ENCODE assay signal across 9 cellular contexts in genomic region chr21:41684381-41685245, GRCh38.
DNase-seq lines count a peak whose midpoint lies in the region; ATAC-seq, FAIRE-seq and TF ChIP-seq lines count a peak whose summit lies in the region.
"Had no signal": no experiment of that assay in that cellular context is flagged by ENCODE, and none has a peak within 500 bp of the region (broad histone marks: within the 10 kb centered on the region; RNA-seq: fewer than 3 reads in every experiment).

No MANE protein-coding gene starts in this region.

- no peak overlapping the region for H2AFZ ChIP-seq in HepG2 (ENCODE audit: low read length)

- H3K27me3 ChIP-seq in HepG2 (ENCODE audit: control insufficient read depth in 1 of 2, insufficient read depth in 2 of 2, low read length in 2 of 2) = peaks cover 4 to 32% of the 10 kb centered on the region in 2 experiments; a peak in 3 of 5 replicates
- H3K27me3 ChIP-seq in naive thymus-derived CD4-positive, alpha-beta T cell (ENCODE audit: control insufficient read depth in 2 of 2, insufficient read depth in 2 of 2, low read length in 2 of 2) = no peaks in the 10 kb centered on the region

- H3K4me3 ChIP-seq in HepG2 (replicated peaks in 1 of 3; ENCODE audit: insufficient read depth in 1 of 3, low read depth in 2 of 3, low read length in 3 of 3) = peak overlapping the region in 2 of 3 experiments; percentile 18 to 24; a peak in 2 of 6 replicates
- no peak overlapping the region for H3K4me3 ChIP-seq in naive thymus-derived CD4-positive, alpha-beta T cell (ENCODE audit: low read length)

- DNase-seq in HT1080 (ENCODE audit: low read depth) (peak; percentile 43), MCF 10A (ENCODE audit: unreplicated experiment) (peak; percentile 72), HepG2 (ENCODE audit: low spot score) (peak; percentile 24), ureter (ENCODE audit: low spot score) (peak; percentile 69), NCI-H1105 (lab: John Stamatoyannopoulos, UW) (no peak), germinal center (ENCODE audit: low spot score) (no peak)
- no peak for DNase-seq in naive thymus-derived CD4-positive, alpha-beta T cell
- DNase-seq: NCI-H2081 had no signal

- no peaks in the 10 kb centered on the region for H3K79me2 ChIP-seq in HepG2 (ENCODE audit: insufficient read depth, low read length)

- peak overlapping the region; percentile 57 for H3K4me3 Mint-ChIP-seq in MCF 10A (ENCODE audit: unreplicated experiment)
- H3K4me3 Mint-ChIP-seq in naive thymus-derived CD4-positive, alpha-beta T cell = no peak overlapping the region
- H3K4me3 Mint-ChIP-seq: activated T-helper 1 cell treated with anti-CD3 and anti-CD28 coated beads, Interleukin-12 subunit alpha, Interleukin-12 subunit beta, Interleukin-2, Interleukin-4 antibody, amounts not matched to agents 30 ng/mL and 10 ng/mL and 1 ng/mL, durations not matched to agents 14 hours and 24 hours and 36 hours had no signal

- no peak for TF ChIP-seq POLR2A in HepG2 (IDR thresholded peaks at IDR 0.05; ENCODE audit: insufficient read depth in 1 of 2, low read depth in 2 of 2, low read length in 2 of 2)

- in situ Hi-C loops in HepG2 (cut with HindIII; ENCODE audit: extremely low pct_ligation_motif_present, low pct_unique_long_range_greater_than_20kb) = no loop called here

- no peaks in the 10 kb centered on the region for H3K9me3 Mint-ChIP-seq in MCF 10A (ENCODE audit: unreplicated experiment)
- peaks cover 0 to 2% (median 0%) of the 10 kb centered on the region in 11 donors for H3K9me3 Mint-ChIP-seq in naive thymus-derived CD4-positive, alpha-beta T cell
- H3K9me3 Mint-ChIP-seq: activated T-helper 1 cell treated with anti-CD3 and anti-CD28 coated beads, Interleukin-12 subunit alpha, Interleukin-12 subunit beta, Interleukin-2, Interleukin-4 antibody, amounts not matched to agents 30 ng/mL and 10 ng/mL and 1 ng/mL, durations not matched to agents 14 hours and 24 hours and 36 hours had no signal

- POLR2A ChIA-PET in MCF 10A (lab: Yijun Ruan, JAX) (interaction anchor here (0.7 to 3.8 kb wide), 23 partner anchors 11 to 719 kb away, joined by 3 to 54 read pairs (median 7); partner anchors contain the start of gene RIPK4), HepG2 (lab: Yijun Ruan, JAX) (interaction anchor here (1.2 to 5.1 kb wide), 7 partner anchors 9 to 84 kb away, joined by 3 to 55 read pairs (median 6); no protein-coding TSS in a partner anchor)
- POLR2A ChIA-PET in naive thymus-derived CD4-positive, alpha-beta T cell (lab: Charles Lee) = no interaction called here

- peak; percentile 7; the same call in 1 of the 3 replicates for ATAC-seq in HepG2
- ATAC-seq in naive thymus-derived CD4-positive, alpha-beta T cell = no peak

- no peaks in the 10 kb centered on the region for H3K27me3 Mint-ChIP-seq in MCF 10A (ENCODE audit: insufficient read depth, unreplicated experiment)
- peaks cover 2 to 22% (median 12%) of the 10 kb centered on the region in 5 donors for H3K27me3 Mint-ChIP-seq in naive thymus-derived CD4-positive, alpha-beta T cell

- no peak for TF ChIP-seq RAD21 in HepG2 (CRISPR knock-in tag; IDR thresholded peaks at IDR 0.05)

- H3K36me3 ChIP-seq in HepG2 (replicated peaks in 1 of 2; ENCODE audit: control insufficient read depth in 1 of 2, insufficient read depth in 2 of 2, low read length in 2 of 2) = no peaks in the 10 kb centered on the region
- no peaks in the 10 kb centered on the region for H3K36me3 ChIP-seq in naive thymus-derived CD4-positive, alpha-beta T cell (ENCODE audit: control insufficient read depth in 2 of 3, insufficient read depth in 3 of 3, low read length in 3 of 3)

- peaks cover 44% of the 10 kb centered on the region for H3K4me1 Mint-ChIP-seq in MCF 10A (ENCODE audit: insufficient read depth, unreplicated experiment)
- peaks cover 0 to 2% (median 0%) of the 10 kb centered on the region in 7 donors for H3K4me1 Mint-ChIP-seq in naive thymus-derived CD4-positive, alpha-beta T cell

- peak overlapping the region; percentile 86 for H3K27ac Mint-ChIP-seq in MCF 10A (ENCODE audit: low read depth, unreplicated experiment)
- H3K27ac Mint-ChIP-seq in naive thymus-derived CD4-positive, alpha-beta T cell = no peak overlapping the region
- H3K27ac Mint-ChIP-seq: activated T-helper 1 cell treated with anti-CD3 and anti-CD28 coated beads, Interleukin-12 subunit alpha, Interleukin-12 subunit beta, Interleukin-2, Interleukin-4 antibody, amounts not matched to agents 30 ng/mL and 10 ng/mL and 1 ng/mL, durations not matched to agents 14 hours and 24 hours and 36 hours had no signal

- intact Hi-C loops in MCF 10A (cut with micrococcal nuclease) = loop anchor here (2.0 kb wide), 2 partner anchors 42 to 76 kb away; no protein-coding TSS in a partner anchor
- intact Hi-C loops in HepG2 (cut with micrococcal nuclease; ENCODE audit: unreplicated experiment) = no loop called here
- intact Hi-C loops in naive thymus-derived CD4-positive, alpha-beta T cell (cut with micrococcal nuclease) = no loop called here

- TF ChIP-seq CTCF in MCF 10A (IDR thresholded peaks at IDR 0.05; ENCODE audit: unreplicated experiment) = no peak
- no peak for TF ChIP-seq CTCF in HepG2 (CRISPR knock-in tag; IDR thresholded peaks at IDR 0.05)

- H3K4me2 ChIP-seq in HepG2 (ENCODE audit: low read depth, low read length) = peak overlapping the region; percentile 65

- BruUV-seq in MCF 10A (replicated peaks; lab: Mats Ljungman, UMichigan) (no TSS peak), HepG2 (replicated peaks; lab: Mats Ljungman, UMichigan) (no TSS peak)

- 29% methylated on average over 26 of the region's 26 CpGs for WGBS in HepG2 (ENCODE audit: low lambda C conversion rate)

- no peaks in the 10 kb centered on the region for H3K9me3 ChIP-seq in HepG2 (ENCODE audit: low read length)
- H3K9me3 ChIP-seq in naive thymus-derived CD4-positive, alpha-beta T cell (ENCODE audit: control insufficient read depth in 2 of 3, low read length in 3 of 3) = no peaks in the 10 kb centered on the region

- TF ChIP-seq EP300 in HepG2 (IDR thresholded peaks at IDR 0.05; ENCODE audit: low read depth in 2 of 2, low read length in 2 of 2) (no peak), HepG2 (CRISPR knock-in tag; IDR thresholded peaks at IDR 0.05; ENCODE audit: borderline replicate concordance) (no peak)

- no peak overlapping the region for H3K27ac ChIP-seq in HepG2 (ENCODE audit: extremely low read length, insufficient read depth, low read length)
- no peak overlapping the region for H3K27ac ChIP-seq in naive thymus-derived CD4-positive, alpha-beta T cell (ENCODE audit: low read depth, low read length)

- no peaks in the 10 kb centered on the region for H4K20me1 ChIP-seq in HepG2 (ENCODE audit: insufficient read depth, low read length)

- FAIRE-seq in HepG2 (lab: Jason Lieb, UNC) = peak; percentile 47

- H3K36me3 Mint-ChIP-seq in MCF 10A (ENCODE audit: insufficient read depth, unreplicated experiment) = no peaks in the 10 kb centered on the region
- H3K36me3 Mint-ChIP-seq in naive thymus-derived CD4-positive, alpha-beta T cell = no peaks in the 10 kb centered on the region

- peaks cover 79% of the 10 kb centered on the region for H3K4me1 ChIP-seq in HepG2 (ENCODE audit: insufficient read depth, low read length)
- H3K4me1 ChIP-seq in naive thymus-derived CD4-positive, alpha-beta T cell (ENCODE audit: control insufficient read depth in 2 of 2, insufficient read depth in 2 of 2, low read length in 2 of 2) = no peaks in the 10 kb centered on the region

- H3K9ac ChIP-seq in HepG2 (ENCODE audit: insufficient read depth, low read depth, low read length) = no peak overlapping the region

- CTCF ChIA-PET in MCF 10A (lab: Yijun Ruan, JAX) (interaction anchor here (0.6 to 2.7 kb wide), 7 partner anchors 24 to 94 kb away, joined by 3 to 9 read pairs (median 5); no protein-coding TSS in a partner anchor), HepG2 (lab: Yijun Ruan, JAX; ENCODE audit: low intra/inter-chr PET ratio, low total read pairs) (no interaction called here)
- CTCF ChIA-PET in naive thymus-derived CD4-positive, alpha-beta T cell (lab: Charles Lee) = no interaction called here

TF ChIP-seq in HepG2, 621 proteins besides CTCF, POLR2A, EP300 and RAD21:
- TF ChIP-seq FOSL2 (CRISPR knock-in tag; IDR thresholded peaks at IDR 0.05) (peak; percentile 35; the same call in 1 of the 2 replicates), ZNF263 (CRISPR knock-in tag; IDR thresholded peaks at IDR 0.05) (peak; percentile 98), ATAD3A (CRISPR knock-in tag; IDR thresholded peaks at IDR 0.05) (no peak)

Comparison
In these comparisons a context has a peak if more than half of its experiments do, and no peak if none do; other contexts are left out.
1. DNase-seq: peak in HT1080 (single experiment), MCF 10A (single experiment), HepG2 (single experiment) and ureter (single experiment); none in NCI-H1105 (single experiment), naive thymus-derived CD4-positive, alpha-beta T cell (0 of 9) and germinal center (single experiment).